16 cellular contexts compared by ENCODE assay signal in genomic region chr2:50849205-50849604, GRCh38.
DNase-seq lines count a peak whose midpoint lies in the region; ATAC-seq and TF ChIP-seq lines count a peak whose summit lies in the region.
"Had no signal": no experiment of that assay in that cellular context is flagged by ENCODE, and none has a peak within 500 bp of the region (broad histone marks: within the 10 kb centered on the region; RNA-seq: fewer than 3 reads in every experiment).

No MANE protein-coding gene starts in this region.

- H3K27me3 ChIP-seq in Caco-2 (replicated peaks; ENCODE audit: control insufficient read depth, insufficient read depth, low read length) (no peaks in the 10 kb centered on the region), upper lobe of right lung (no peaks in the 10 kb centered on the region)

- H3K4me3 Mint-ChIP-seq in Caco-2 (ENCODE audit: unreplicated experiment), result no peak overlapping the region
- H3K4me3 Mint-ChIP-seq in WTC11, result no peak overlapping the region
- no peak overlapping the region for H3K4me3 Mint-ChIP-seq in nephron progenitor cell
- H3K4me3 Mint-ChIP-seq: CD4-positive, alpha-beta T cell had no signal

- H3K9me3 ChIP-seq in Caco-2, result no peaks in the 10 kb centered on the region
- no peaks in the 10 kb centered on the region for H3K9me3 ChIP-seq in upper lobe of right lung
- H3K9me3 ChIP-seq: A549 had no signal

- DNase-seq in Caco-2 (peak in 1 of 2 experiments; percentile 29), WTC11 (ENCODE audit: low spot score) (no peak), left kidney (ENCODE audit: low read depth, low spot score) (peak; percentile 71), nephron progenitor cell (no peak), upper lobe of right lung (no peak), RWPE1 (ENCODE audit: low spot score) (no peak)
- DNase-seq: AML-193; CD4-positive, alpha-beta T cell; DMS79 treated with DMSO at 0.1 percent for 48 hours; HCEC 1CT had no signal

- BruUV-seq in Caco-2 (replicated peaks; lab: Mats Ljungman, UMichigan), result no TSS peak

- ATAC-seq in WTC11 (peak; percentile 28; the same call in 1 of the 2 replicates), GM19351 (IDR thresholded peaks at IDR 0.05; ENCODE audit: unreplicated experiment) (no peak), upper lobe of right lung (no peak)
- ATAC-seq: A549, GM12878 had no signal

- POLR2A ChIA-PET in Caco-2 (lab: Charles Lee) (no interaction called here), WTC11 (lab: Charles Lee) (no interaction called here), RWPE1 (lab: Yijun Ruan, JAX; ENCODE audit: low non-redundant PET) (no interaction called here)

- H3K27me3 Mint-ChIP-seq in Caco-2 (ENCODE audit: insufficient read depth, unreplicated experiment) (no peaks in the 10 kb centered on the region), WTC11 (ENCODE audit: low read depth) (no peaks in the 10 kb centered on the region), nephron progenitor cell (ENCODE audit: low read depth, poor library complexity) (no peaks in the 10 kb centered on the region)
- H3K27me3 Mint-ChIP-seq: CD4-positive, alpha-beta T cell had no signal

- H3K4me3 ChIP-seq in Caco-2 (ENCODE audit: low read depth, low read length) (no peak overlapping the region), upper lobe of right lung (no peak overlapping the region)
- H3K4me3 ChIP-seq: A549, GM12878 had no signal

- H3K27ac ChIP-seq in upper lobe of right lung, result no peak overlapping the region
- no peak overlapping the region for H3K27ac ChIP-seq in RWPE1
- H3K27ac ChIP-seq: 22Rv1, A549, C4-2B, HL-60 had no signal

- H3K4me1 ChIP-seq in Caco-2 (peaks cover 27% of the 10 kb centered on the region), upper lobe of right lung (no peaks in the 10 kb centered on the region)
- H3K4me1 ChIP-seq: A549 had no signal

- H3K9me3 Mint-ChIP-seq in Caco-2 (ENCODE audit: unreplicated experiment) (no peaks in the 10 kb centered on the region), WTC11 (no peaks in the 10 kb centered on the region), nephron progenitor cell (no peaks in the 10 kb centered on the region)

- CTCF ChIA-PET in Caco-2 (lab: Charles Lee), result no interaction called here
- CTCF ChIA-PET in WTC11 (lab: Charles Lee), result no interaction called here
- CTCF ChIA-PET in RWPE1 (lab: Yijun Ruan, JAX), result no interaction called here

- H3K4me1 Mint-ChIP-seq in Caco-2 (ENCODE audit: low read depth, unreplicated experiment) (peaks cover 11% of the 10 kb centered on the region), WTC11 (peaks cover 16% of the 10 kb centered on the region), nephron progenitor cell (peaks cover 42% of the 10 kb centered on the region)

- TF ChIP-seq CTCF in Caco-2 (IDR thresholded peaks at IDR 0.05; ENCODE audit: insufficient read depth in 1 of 2, low read depth in 1 of 2, low read length in 1 of 2, severe bottlenecking in 1 of 2, unreplicated experiment in 1 of 2) (no peak), WTC11 (IDR thresholded peaks at IDR 0.05) (no peak), nephron progenitor cell (IDR thresholded peaks at IDR 0.05) (no peak), upper lobe of right lung (IDR thresholded peaks at IDR 0.05) (no peak), RWPE1 (conservative IDR thresholded peaks at IDR 0.05; ENCODE audit: low read depth) (no peak)

- H3K36me3 ChIP-seq in Caco-2 (ENCODE audit: control insufficient read depth, insufficient read depth, low read length) (no peaks in the 10 kb centered on the region), upper lobe of right lung (no peaks in the 10 kb centered on the region)

- no peaks in the 10 kb centered on the region for H3K36me3 Mint-ChIP-seq in Caco-2 (ENCODE audit: insufficient read depth, unreplicated experiment)
- no peaks in the 10 kb centered on the region for H3K36me3 Mint-ChIP-seq in WTC11
- no peaks in the 10 kb centered on the region for H3K36me3 Mint-ChIP-seq in nephron progenitor cell (ENCODE audit: low read depth)

- intact Hi-C loops in Caco-2 (cut with micrococcal nuclease; ENCODE audit: unreplicated experiment), result no loop called here
- intact Hi-C loops in upper lobe of right lung (cut with DNase I), result no loop called here

- H3K27ac Mint-ChIP-seq in Caco-2 (ENCODE audit: unreplicated experiment) (peak overlapping the region; percentile 5), WTC11 (no peak overlapping the region), nephron progenitor cell (peak overlapping the region; percentile 84)
- H3K27ac Mint-ChIP-seq: CD4-positive, alpha-beta T cell had no signal

TF ChIP-seq in WTC11, 78 proteins besides CTCF, POLR2A, EP300 and RAD21:
- TF ChIP-seq, protein P1, sequence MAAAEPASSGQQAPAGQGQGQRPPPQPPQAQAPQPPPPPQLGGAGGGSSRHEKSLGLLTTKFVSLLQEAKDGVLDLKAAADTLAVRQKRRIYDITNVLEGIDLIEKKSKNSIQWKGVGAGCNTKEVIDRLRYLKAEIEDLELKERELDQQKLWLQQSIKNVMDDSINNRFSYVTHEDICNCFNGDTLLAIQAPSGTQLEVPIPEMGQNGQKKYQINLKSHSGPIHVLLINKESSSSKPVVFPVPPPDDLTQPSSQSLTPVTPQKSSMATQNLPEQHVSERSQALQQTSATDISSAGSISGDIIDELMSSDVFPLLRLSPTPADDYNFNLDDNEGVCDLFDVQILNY (CRISPR knock-in tag; IDR thresholded peaks at IDR 0.05), result no peak
- TF ChIP-seq ZNF121 (CRISPR knock-in tag; IDR thresholded peaks at IDR 0.05), result no peak
- TF ChIP-seq ETV6 (CRISPR knock-in tag; IDR thresholded peaks at IDR 0.05), result no peak
- TF ChIP-seq ATF1 (CRISPR knock-in tag; IDR thresholded peaks at IDR 0.05), result no peak
- TF ChIP-seq OVOL2 (CRISPR knock-in tag; IDR thresholded peaks at IDR 0.05; ENCODE audit: borderline replicate concordance), result no peak
- TF ChIP-seq ZNF263 (CRISPR knock-in tag; IDR thresholded peaks at IDR 0.05; ENCODE audit: low read depth), result no peak
- TF ChIP-seq SP1 (CRISPR knock-in tag; conservative IDR thresholded peaks at IDR 0.05), result no peak
- no peak for TF ChIP-seq ARID4B (CRISPR knock-in tag; IDR thresholded peaks at IDR 0.05; ENCODE audit: borderline replicate concordance)
- no peak for TF ChIP-seq EMX1 (CRISPR knock-in tag; IDR thresholded peaks at IDR 0.05)
